In the genomic region with DNA sequence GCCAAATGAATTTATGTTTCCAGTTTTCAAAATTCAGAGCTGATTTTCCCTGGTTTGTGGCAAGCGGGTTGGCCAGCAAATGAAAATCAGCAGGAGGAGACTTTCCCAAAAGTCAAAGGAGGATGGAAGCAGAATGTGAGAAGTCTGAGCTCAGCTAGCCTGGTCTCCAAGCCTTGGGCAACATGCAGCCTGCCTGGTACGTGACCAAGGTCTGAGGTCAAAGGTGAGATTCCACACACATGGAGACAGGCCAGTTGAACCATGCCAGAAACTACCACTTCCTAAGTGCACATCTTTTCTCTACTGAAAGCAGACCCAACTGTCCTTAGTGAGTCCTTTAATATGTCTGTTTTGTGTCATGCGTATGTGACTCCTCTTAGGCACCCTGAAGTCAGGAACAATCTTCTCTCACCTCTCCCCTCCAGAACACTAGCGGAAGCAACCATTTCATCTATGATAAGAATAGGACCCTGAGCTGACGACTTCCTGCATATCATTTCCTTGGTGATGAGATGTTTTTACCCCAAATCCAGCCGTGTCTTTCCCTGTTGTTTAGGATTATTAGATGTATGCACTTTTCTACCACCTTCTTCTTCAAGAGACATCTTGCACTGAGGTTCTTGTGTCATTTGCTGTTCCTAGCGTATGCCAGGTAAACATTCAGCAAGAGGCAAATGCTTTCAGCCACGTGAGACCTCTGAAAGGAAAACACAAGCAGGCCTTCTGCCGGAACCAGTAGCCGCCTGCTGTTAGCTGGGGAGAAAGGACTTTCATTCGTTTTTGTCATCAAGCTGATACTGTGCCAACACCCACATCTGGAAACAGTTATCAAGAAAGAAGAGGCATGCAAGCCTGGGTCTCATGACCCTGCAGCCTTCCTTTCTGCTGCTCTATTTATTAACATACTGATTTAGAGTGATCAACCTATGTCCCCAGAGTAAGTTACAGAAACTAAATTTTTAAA, we compare ENCODE assay signal across 12 cellular contexts. TPM values are rescaled to one million over a fixed set of nuclear protein-coding genes. Genes with fewer than 3 reads are reported as not detected.
DNase-seq lines count a peak whose midpoint lies in the region; ATAC-seq, FAIRE-seq and TF ChIP-seq lines count a peak whose summit lies in the region.
"Had no signal": no experiment of that assay in that cellular context is flagged by ENCODE, and none has a peak within 500 bp of the region (broad histone marks: within the 10 kb centered on the region; RNA-seq: fewer than 3 reads in every experiment).

No MANE protein-coding gene starts in this region.

- no peak for TF ChIP-seq POLR2A in H54 (IDR thresholded peaks at IDR 0.05; ENCODE audit: low read depth, low read length)

- CTCF ChIA-PET in BJ (lab: Yijun Ruan, JAX) = interaction anchor here (0.6 to 2.8 kb wide), 7 partner anchors 9 to 73 kb away, joined by 3 to 15 read pairs (median 4); a partner anchor contains a TSS

- POLR2A ChIA-PET in BJ (lab: Charles Lee) = interaction anchor here (0.6 to 0.9 kb wide), 2 partner anchors 39 to 1894 kb away, joined by 3 to 4 read pairs; no protein-coding TSS in a partner anchor

- H3K36me3 Mint-ChIP-seq in osteocyte (ENCODE audit: unreplicated experiment) = peaks cover 2% of the 10 kb centered on the region
- no peaks in the 10 kb centered on the region for H3K36me3 Mint-ChIP-seq in activated T-cell treated with anti-CD3 and anti-CD28 coated beads, Interleukin-2, amount 50 U/mL, for 4 hours (ENCODE audit: insufficient read depth)

- H3K9me3 Mint-ChIP-seq in osteocyte (ENCODE audit: unreplicated experiment) = no peaks in the 10 kb centered on the region
- H3K9me3 Mint-ChIP-seq in activated T-cell treated with anti-CD3 and anti-CD28 coated beads, Interleukin-2, amount 50 U/mL, for 4 hours = no peaks in the 10 kb centered on the region
- H3K9me3 Mint-ChIP-seq: H9; stimulated activated naive CD8-positive, alpha-beta T cell treated with anti-CD3 and anti-CD28 coated beads, Interleukin-15, Interleukin-2, amounts not matched to agents 100 ng/mL and 50 ng/mL, for 24 hours had no signal

- H3K36me3 ChIP-seq in BJ (ENCODE audit: control insufficient read depth, insufficient read depth, low read length) = no peaks in the 10 kb centered on the region
- H3K36me3 ChIP-seq: neutrophil had no signal

- TF ChIP-seq CTCF in BJ (IDR thresholded peaks at IDR 0.05; ENCODE audit: insufficient read depth, low read depth, low read length) (peak; percentile 63), osteocyte (IDR thresholded peaks at IDR 0.05) (peak; percentile 57)

- H3K4me3 ChIP-seq in BJ (ENCODE audit: low read depth, low read length) = no peak overlapping the region

- ATAC-seq in activated T-cell treated with anti-CD3 and anti-CD28 coated beads, Interleukin-2, amount 50 U/mL, for 4 hours = no peak
- no peak for ATAC-seq in HG02885 (IDR thresholded peaks at IDR 0.05; ENCODE audit: poor library complexity, unreplicated experiment)

- no peaks in the 10 kb centered on the region for H3K27me3 Mint-ChIP-seq in osteocyte (ENCODE audit: unreplicated experiment)
- peaks cover 7% of the 10 kb centered on the region for H3K27me3 Mint-ChIP-seq in activated T-cell treated with anti-CD3 and anti-CD28 coated beads, Interleukin-2, amount 50 U/mL, for 4 hours (ENCODE audit: low read depth)

- H3K4me3 Mint-ChIP-seq in osteocyte (ENCODE audit: unreplicated experiment) = peak overlapping the region; percentile 38
- no peak overlapping the region for H3K4me3 Mint-ChIP-seq in activated T-cell treated with anti-CD3 and anti-CD28 coated beads, Interleukin-2, amount 50 U/mL, for 4 hours
- H3K4me3 Mint-ChIP-seq: H9; stimulated activated naive CD8-positive, alpha-beta T cell treated with anti-CD3 and anti-CD28 coated beads, Interleukin-15, Interleukin-2, amounts not matched to agents 100 ng/mL and 50 ng/mL, for 24 hours had no signal

- FAIRE-seq in H54 (lab: Jason Lieb, UNC) = no peak

- DNase-seq in BJ (ENCODE audit: low read depth) (peak; percentile 93), RPMI8226 (peak; percentile 43), fibroblast of gingiva (ENCODE audit: low read depth) (peak; percentile 97), osteocyte (ENCODE audit: extremely low spot score, unreplicated experiment) (peak; percentile 89), H54 (ENCODE audit: insufficient read length, low spot score) (no peak)
- DNase-seq in activated T-cell treated with anti-CD3 and anti-CD28 coated beads, Interleukin-2, amount 50 U/mL, for 4 hours = no peak
- no peak for DNase-seq in stimulated activated CD4-positive, alpha-beta T cell treated with anti-CD3 and anti-CD28 coated beads, Interleukin-2, amount 100 ng/mL, for 24 hours
- DNase-seq: cortex of kidney, H9 had no signal

- no peaks in the 10 kb centered on the region for H3K27me3 ChIP-seq in BJ (ENCODE audit: control insufficient read depth, insufficient read depth, low read length)

- peaks cover 92% of the 10 kb centered on the region for H3K4me1 Mint-ChIP-seq in osteocyte (ENCODE audit: unreplicated experiment)
- H3K4me1 Mint-ChIP-seq in activated T-cell treated with anti-CD3 and anti-CD28 coated beads, Interleukin-2, amount 50 U/mL, for 4 hours (ENCODE audit: low read depth) = no peaks in the 10 kb centered on the region

- peak overlapping the region; percentile 94 for H3K27ac Mint-ChIP-seq in osteocyte (ENCODE audit: unreplicated experiment)
- H3K27ac Mint-ChIP-seq: H9; stimulated activated naive CD8-positive, alpha-beta T cell treated with anti-CD3 and anti-CD28 coated beads, Interleukin-15, Interleukin-2, amounts not matched to agents 100 ng/mL and 50 ng/mL, for 24 hours had no signal

RNA-seq across cellular contexts. Expression of a gene that starts 9.7 kb away (rescaled TPM):
- polyA plus RNA-seq in BJ (2011; rRNA removed) = 987 and 1,228 TPM in 2 replicates
- polyA minus RNA-seq in BJ (2011; rRNA and poly(A)+ RNA removed) = 332 and 387 TPM in 2 replicates
- 267 and 343 TPM in 2 replicates for total RNA-seq in osteocyte
- total RNA-seq in activated T-cell treated with anti-CD3 and anti-CD28 coated beads, Interleukin-2, amount 50 U/mL, for 4 hours = under 1 TPM; 0.81 to 0.84 (median 0.82) TPM

Comparison
In these comparisons a context has a peak if more than half of its experiments do, and no peak if none do; other contexts are left out.
1. DNase-seq: peak in BJ (single experiment), RPMI8226 (single experiment), fibroblast of gingiva (single experiment) and osteocyte (single experiment); none in activated T-cell treated with anti-CD3 and anti-CD28 coated beads, Interleukin-2, amount 50 U/mL, for 4 hours (single experiment), stimulated activated CD4-positive, alpha-beta T cell treated with anti-CD3 and anti-CD28 coated beads, Interleukin-2, amount 100 ng/mL, for 24 hours (0 of 2) and H54 (single experiment).
2. RNA of a gene that starts 9.7 kb away (total RNA-seq): 267 to 343 TPM in osteocyte; 0.81 to 0.84 TPM in activated T-cell treated with anti-CD3 and anti-CD28 coated beads, Interleukin-2, amount 50 U/mL, for 4 hours; every median in the first group is over 100 times any median in the second.